11 cellular contexts compared by ENCODE assay signal in the genomic region with DNA sequence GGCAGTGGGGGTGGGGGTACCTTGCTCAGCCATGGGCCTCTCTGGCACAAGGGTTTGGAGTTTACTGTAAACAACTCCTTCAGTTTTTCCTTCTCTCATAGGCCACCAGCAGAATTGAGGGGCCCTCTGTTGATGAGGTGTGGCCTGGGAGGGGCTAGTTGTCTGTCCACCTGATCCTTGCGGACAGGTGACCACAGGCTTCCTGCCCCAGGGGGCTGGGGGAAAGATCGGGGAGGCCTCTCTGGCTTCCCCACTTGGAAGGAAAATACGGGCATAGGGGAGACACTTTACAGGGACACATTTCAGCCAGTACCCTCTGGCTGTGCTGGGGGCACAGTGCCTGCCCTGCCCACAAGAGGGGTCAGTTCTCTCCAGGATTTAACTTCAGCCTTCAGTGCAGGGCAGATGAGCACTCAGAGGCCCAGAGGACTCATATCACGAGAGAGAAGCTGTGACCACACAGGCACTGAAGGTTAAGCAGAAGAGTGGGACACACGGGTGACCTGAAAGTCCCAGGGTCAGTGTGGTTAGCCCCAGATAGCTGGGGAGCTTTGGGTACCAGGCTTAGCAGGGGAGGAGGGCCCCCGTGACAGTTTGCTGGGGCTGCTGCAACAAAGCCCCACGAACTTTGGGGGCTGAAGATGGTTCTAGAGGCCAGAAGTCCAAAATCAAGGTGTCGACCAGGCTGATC.
DNase-seq lines count a peak whose midpoint lies in the region; ATAC-seq, FAIRE-seq and TF ChIP-seq lines count a peak whose summit lies in the region.
"Had no signal": no experiment of that assay in that cellular context is flagged by ENCODE, and none has a peak within 500 bp of the region (broad histone marks: within the 10 kb centered on the region; RNA-seq: fewer than 3 reads in every experiment).

No MANE protein-coding gene starts in this region.

- peak overlapping the region; percentile 50 to 77 for H3K4me3 Mint-ChIP-seq in effector memory CD8-positive, alpha-beta T cell
- no peak overlapping the region for H3K4me3 Mint-ChIP-seq in activated T-helper 1 cell treated with anti-CD3 and anti-CD28 coated beads, Interleukin-12 subunit alpha, Interleukin-12 subunit beta, Interleukin-2, Interleukin-4 antibody, amounts not matched to agents 30 ng/mL and 10 ng/mL and 1 ng/mL, durations not matched to agents 14 hours and 24 hours and 36 hours

- H4K91ac ChIP-seq in neuronal stem cell (ENCODE audit: low read depth, low read length, poor library complexity), result no peak overlapping the region

- no peak for ATAC-seq in heart right ventricle
- no peak for ATAC-seq in Right ventricle myocardium inferior
- no peak for ATAC-seq in effector memory CD8-positive, alpha-beta T cell (replicated peaks)
- no peak for ATAC-seq in GM18909 (IDR thresholded peaks at IDR 0.05; ENCODE audit: poor library complexity, unreplicated experiment)

- H3K9me3 Mint-ChIP-seq in effector memory CD8-positive, alpha-beta T cell, result no peaks in the 10 kb centered on the region
- no peaks in the 10 kb centered on the region for H3K9me3 Mint-ChIP-seq in activated T-helper 1 cell treated with anti-CD3 and anti-CD28 coated beads, Interleukin-12 subunit alpha, Interleukin-12 subunit beta, Interleukin-2, Interleukin-4 antibody, amounts not matched to agents 30 ng/mL and 10 ng/mL and 1 ng/mL, durations not matched to agents 14 hours and 24 hours and 36 hours

- H2BK5ac ChIP-seq in neuronal stem cell (ENCODE audit: low read length), result no peak overlapping the region

- TF ChIP-seq CTCF in heart right ventricle (IDR thresholded peaks at IDR 0.05), result no peak

- H3K4me1 ChIP-seq in heart right ventricle (peaks cover 60 to 100% (median 94%) of the 10 kb centered on the region in 9 donors), neuronal stem cell (ENCODE audit: control insufficient read depth in 2 of 2, insufficient read depth in 1 of 2, low read depth in 1 of 2, low read length in 2 of 2) (peaks cover 75 to 77% of the 10 kb centered on the region in 2 donors)

- H3K27ac ChIP-seq in heart right ventricle (peak overlapping the region in 9 of 10 donors; percentile 43 to 91 (median 85)), neuronal stem cell (replicated peaks; ENCODE audit: low read length) (no peak overlapping the region)
- H3K27ac ChIP-seq: epithelial cell of prostate had no signal

- H3K4me1 Mint-ChIP-seq in effector memory CD8-positive, alpha-beta T cell (ENCODE audit: low read depth in 2 of 2), result peaks cover 77% of the 10 kb centered on the region in 2 donors
- H3K4me1 Mint-ChIP-seq in activated T-helper 1 cell treated with anti-CD3 and anti-CD28 coated beads, Interleukin-12 subunit alpha, Interleukin-12 subunit beta, Interleukin-2, Interleukin-4 antibody, amounts not matched to agents 30 ng/mL and 10 ng/mL and 1 ng/mL, durations not matched to agents 14 hours and 24 hours and 36 hours (ENCODE audit: low read depth), result peaks cover 85% of the 10 kb centered on the region

- H3K9me3 ChIP-seq in heart right ventricle, result no peaks in the 10 kb centered on the region
- H3K9me3 ChIP-seq in neuronal stem cell (replicated peaks in 1 of 2; ENCODE audit: control insufficient read depth in 2 of 2, insufficient read depth in 1 of 2, low read depth in 1 of 2, low read length in 2 of 2), result no peaks in the 10 kb centered on the region

- no peak for FAIRE-seq in urothelium cell line (lab: Jason Lieb, UNC)

- H3K36me3 ChIP-seq in heart right ventricle (no peaks in the 10 kb centered on the region), neuronal stem cell (replicated peaks in 1 of 2; ENCODE audit: control insufficient read depth in 2 of 2, insufficient read depth in 2 of 2, low read length in 2 of 2) (peaks cover 4% of the 10 kb centered on the region in 2 donors)

- H3K27ac Mint-ChIP-seq in effector memory CD8-positive, alpha-beta T cell, result peak overlapping the region; percentile 94
- H3K27ac Mint-ChIP-seq in activated T-helper 1 cell treated with anti-CD3 and anti-CD28 coated beads, Interleukin-12 subunit alpha, Interleukin-12 subunit beta, Interleukin-2, Interleukin-4 antibody, amounts not matched to agents 30 ng/mL and 10 ng/mL and 1 ng/mL, durations not matched to agents 14 hours and 24 hours and 36 hours, result no peak overlapping the region

- H2BK12ac ChIP-seq in neuronal stem cell (ENCODE audit: low read length), result no peak overlapping the region

- peak overlapping the region; percentile 94 for H3K18ac ChIP-seq in neuronal stem cell (ENCODE audit: low read length)

- H4K8ac ChIP-seq in neuronal stem cell (ENCODE audit: low read depth, low read length), result no peak overlapping the region

- no peak overlapping the region for H3K4me2 ChIP-seq in neuronal stem cell (ENCODE audit: insufficient read depth, low read length, poor library complexity, severe bottlenecking)

- no peak overlapping the region for H3K9ac ChIP-seq in neuronal stem cell (ENCODE audit: low read depth, low read length, poor library complexity)

- no peak overlapping the region for H3K14ac ChIP-seq in neuronal stem cell (ENCODE audit: low read length)

- H2AK5ac ChIP-seq in neuronal stem cell (ENCODE audit: low read depth, low read length), result peak overlapping the region; percentile 92

- intact Hi-C loops in heart right ventricle (cut with DNase I) (loop anchor here in 3 of 10 donors (5.0 to 10.0 kb wide), 4 partner anchors 34 to 54 kb away; no protein-coding TSS in a partner anchor), Right ventricle myocardium inferior (cut with DNase I) (loop anchor here (5.0 kb wide), 1 partner anchor 36 kb away; no protein-coding TSS in a partner anchor)
- intact Hi-C loops in activated T-helper 1 cell treated with anti-CD3 and anti-CD28 coated beads, Interleukin-12 subunit alpha, Interleukin-12 subunit beta, Interleukin-2, Interleukin-4 antibody, amounts not matched to agents 30 ng/mL and 10 ng/mL and 1 ng/mL, durations not matched to agents 14 hours and 24 hours and 36 hours (cut with micrococcal nuclease), result no loop called here

- H3K27me3 ChIP-seq in heart right ventricle (no peaks in the 10 kb centered on the region), neuronal stem cell (ENCODE audit: control insufficient read depth in 3 of 3, insufficient read depth in 3 of 3, low read depth in 1 of 3, low read length in 3 of 3) (no peaks in the 10 kb centered on the region)

- H3K4me3 ChIP-seq in heart right ventricle (no peak overlapping the region), neuronal stem cell (ENCODE audit: low read length in 2 of 2) (no peak overlapping the region)

- peak overlapping the region; percentile 38 for H2BK15ac ChIP-seq in neuronal stem cell (ENCODE audit: low read length)

- DNase-seq in heart right ventricle (no peak), Right ventricle myocardium inferior (ENCODE audit: missing footprints) (no peak), neuronal stem cell (ENCODE audit: low spot score) (no peak), NCI-H1092 (lab: John Stamatoyannopoulos, UW) (no peak), urothelium cell line (ENCODE audit: low spot score) (no peak)
- no peak for DNase-seq in effector memory CD8-positive, alpha-beta T cell
- no peak for DNase-seq in activated T-helper 1 cell treated with anti-CD3 and anti-CD28 coated beads, Interleukin-12 subunit alpha, Interleukin-12 subunit beta, Interleukin-2, Interleukin-4 antibody, amounts not matched to agents 30 ng/mL and 10 ng/mL and 1 ng/mL, durations not matched to agents 14 hours and 24 hours and 36 hours (ENCODE audit: low spot score)
- DNase-seq: MM.1S, NCI-H510A treated with DMSO at 0.1 percent for 48 hours had no signal

- H3K23ac ChIP-seq in neuronal stem cell (ENCODE audit: low read depth, low read length, poor library complexity), result no peak overlapping the region

- 72 to 75% methylated on average over 8 of the region's 8 CpGs for WGBS in heart right ventricle, 2 donors
- no CpG with 5 or more reads among the region's 8 CpGs for WGBS in neuronal stem cell (ENCODE audit: extremely low coverage in 2 of 2, insufficient read length in 2 of 2, insufficient replicate concordance in 1 of 2), 2 donors

- H2BK120ac ChIP-seq in neuronal stem cell (ENCODE audit: low read depth, low read length), result peak overlapping the region; percentile 17

- H3K36me3 Mint-ChIP-seq in effector memory CD8-positive, alpha-beta T cell (ENCODE audit: insufficient read depth), result peaks cover 37% of the 10 kb centered on the region
- peaks cover 6% of the 10 kb centered on the region for H3K36me3 Mint-ChIP-seq in activated T-helper 1 cell treated with anti-CD3 and anti-CD28 coated beads, Interleukin-12 subunit alpha, Interleukin-12 subunit beta, Interleukin-2, Interleukin-4 antibody, amounts not matched to agents 30 ng/mL and 10 ng/mL and 1 ng/mL, durations not matched to agents 14 hours and 24 hours and 36 hours (ENCODE audit: low read depth)

- H3K4ac ChIP-seq in neuronal stem cell (ENCODE audit: low read length), result no peak overlapping the region

- peaks cover 32% of the 10 kb centered on the region for H3K79me1 ChIP-seq in neuronal stem cell (ENCODE audit: low read depth, low read length)

- no peak overlapping the region for H2AFZ ChIP-seq in neuronal stem cell (ENCODE audit: low read length)

- no peaks in the 10 kb centered on the region for H3K27me3 Mint-ChIP-seq in effector memory CD8-positive, alpha-beta T cell
- H3K27me3 Mint-ChIP-seq in activated T-helper 1 cell treated with anti-CD3 and anti-CD28 coated beads, Interleukin-12 subunit alpha, Interleukin-12 subunit beta, Interleukin-2, Interleukin-4 antibody, amounts not matched to agents 30 ng/mL and 10 ng/mL and 1 ng/mL, durations not matched to agents 14 hours and 24 hours and 36 hours (ENCODE audit: insufficient read depth), result no peaks in the 10 kb centered on the region
